20 cellular contexts compared by ENCODE assay signal in the genomic region with DNA sequence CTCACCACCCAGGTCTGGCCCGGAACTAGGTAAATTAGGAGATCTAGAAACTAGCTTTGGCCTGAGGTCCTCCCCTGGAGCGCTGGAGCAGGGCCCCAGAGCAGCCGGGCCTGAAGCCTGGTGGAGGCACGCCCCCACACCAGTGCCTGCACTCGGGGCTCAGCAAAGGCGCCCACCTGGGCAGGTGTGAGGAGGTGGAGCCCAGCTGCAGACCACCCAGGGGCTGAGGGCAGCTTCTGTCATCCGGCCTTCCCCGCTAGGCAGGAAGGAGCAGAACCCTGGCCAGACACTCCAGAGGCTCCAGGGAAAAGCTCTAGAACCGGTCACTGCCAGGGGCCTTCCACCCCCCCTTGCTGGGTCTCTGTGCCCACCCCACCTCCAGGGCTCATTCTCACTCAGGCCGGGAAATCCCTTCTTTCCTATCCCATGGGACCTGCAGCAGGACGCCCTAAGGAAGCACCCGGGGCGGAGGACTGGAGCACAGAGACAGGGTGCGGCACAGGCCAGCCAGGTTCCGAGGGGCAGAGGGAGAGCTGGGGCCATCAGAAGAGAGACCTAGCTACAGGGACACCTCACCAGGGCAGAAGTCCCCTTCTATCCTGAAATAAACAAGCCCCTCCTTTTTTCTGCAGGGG.
DNase-seq lines count a peak whose midpoint lies in the region; ATAC-seq, FAIRE-seq and TF ChIP-seq lines count a peak whose summit lies in the region.
"Had no signal": no experiment of that assay in that cellular context is flagged by ENCODE, and none has a peak within 500 bp of the region (broad histone marks: within the 10 kb centered on the region; RNA-seq: fewer than 3 reads in every experiment).

No MANE protein-coding gene starts in this region.

- no peak overlapping the region for H3K4me3 Mint-ChIP-seq in H9
- H3K4me3 Mint-ChIP-seq in neural progenitor cell: no peak overlapping the region
- H3K4me3 Mint-ChIP-seq: CD8-positive, alpha-beta memory T cell had no signal

- no peaks in the 10 kb centered on the region; the same call in 1 of the 2 replicates for H3K79me2 ChIP-seq in H9 (ENCODE audit: insufficient read depth, low read length)
- H3K79me2 ChIP-seq in K562 (ENCODE audit: control insufficient read depth, insufficient read depth, low read length): peaks cover 10% of the 10 kb centered on the region; the same call in 2 of the 3 replicates
- H3K79me2 ChIP-seq in neural progenitor cell (ENCODE audit: low read depth): no peaks in the 10 kb centered on the region

- no peak for TF ChIP-seq POLR2A in K562 (conservative IDR thresholded peaks at IDR 0.05)

- no peak overlapping the region for H4K5ac ChIP-seq in H9 (ENCODE audit: insufficient read length, low read depth, low read length)

- WGBS in H9 (ENCODE audit: extremely low coverage, insufficient read length, low lambda C conversion rate): no CpG with 5 or more reads among the region's 15 CpGs
- 73% methylated on average over 15 of the region's 15 CpGs for WGBS in K562 (ENCODE audit: insufficient coverage, low coverage, missing lambda C conversion rate)

- peak overlapping the region; percentile 97 for H3K4me2 ChIP-seq in BLaER1
- no peak overlapping the region for H3K4me2 ChIP-seq in H9 (ENCODE audit: insufficient read depth, insufficient read length, low read length)
- no peak overlapping the region for H3K4me2 ChIP-seq in K562 (ENCODE audit: insufficient read depth, low read length)
- H3K4me2 ChIP-seq in neural progenitor cell: peak overlapping the region; percentile 46

- H3K18ac ChIP-seq in H9 (ENCODE audit: insufficient read length, low read depth, low read length): no peak overlapping the region

- DNase-seq in H9 (no peak), K562 (ENCODE audit: extremely low read depth in 1 of 4, low spot score in 3 of 4) (no peak), neural progenitor cell (ENCODE audit: low spot score) (no peak), GM03348 (ENCODE audit: low spot score) (no peak), SK-N-DZ (ENCODE audit: low spot score) (no peak), foreskin keratinocyte (no peak), OCI-M2 (lab: John Stamatoyannopoulos, UW; ENCODE audit: unreplicated experiment) (no peak)
- DNase-seq: CD8-positive, alpha-beta memory T cell; KBM-7; MV-4-11; NCI-H1694 treated with DMSO at 0.1 percent for 48 hours; NCI-H510A; NCI-H748 treated with DMSO at 0.1 percent for 48 hours; PC-3; RPMI8226; SIG-M5 had no signal

- TF ChIP-seq CTCF in H9 (conservative IDR thresholded peaks at IDR 0.05) (no peak), K562 (IDR thresholded peaks at IDR 0.05 in 2 of 3, conservative IDR thresholded peaks at IDR 0.05 in 1 of 3; ENCODE audit: insufficient read depth in 2 of 3, low read depth in 1 of 3, low read length in 3 of 3) (no peak), neural progenitor cell (IDR thresholded peaks at IDR 0.05) (no peak), foreskin keratinocyte (conservative IDR thresholded peaks at IDR 0.05) (no peak)

- H3K27me3 Mint-ChIP-seq in H9 (ENCODE audit: low read depth): peaks cover 44% of the 10 kb centered on the region
- H3K27me3 Mint-ChIP-seq in neural progenitor cell (ENCODE audit: insufficient read depth, low read depth): peaks cover 28% of the 10 kb centered on the region

- BruUV-seq in K562 (replicated peaks; lab: Mats Ljungman, UMichigan): no TSS peak

- H3K14ac ChIP-seq in H9 (ENCODE audit: insufficient read depth, low read length): 0 out of 2 replicates have a peak overlapping the region, but pooled peaks have one; percentile 31

- no peak for TF ChIP-seq RAD21 in K562 (CRISPR knock-in tag; conservative IDR thresholded peaks at IDR 0.05 in 1 of 2, IDR thresholded peaks at IDR 0.05 in 1 of 2)

- no peak overlapping the region for H2BK20ac ChIP-seq in H9 (ENCODE audit: low read depth, low read length, poor library complexity, severe bottlenecking)

- H3K9me3 Mint-ChIP-seq in H9: no peaks in the 10 kb centered on the region
- no peaks in the 10 kb centered on the region for H3K9me3 Mint-ChIP-seq in neural progenitor cell
- H3K9me3 Mint-ChIP-seq: CD8-positive, alpha-beta memory T cell had no signal

- H3K36me3 Mint-ChIP-seq in H9 (ENCODE audit: insufficient read depth in 1 of 3, low read depth in 3 of 3) (peaks cover 0 to 10% (median 6%) of the 10 kb centered on the region in 3 experiments; a peak in 2 of 7 replicates), neural progenitor cell (no peaks in the 10 kb centered on the region)
- H3K36me3 Mint-ChIP-seq: CD8-positive, alpha-beta memory T cell had no signal

- H3K4me1 ChIP-seq in BLaER1: peaks cover 98% of the 10 kb centered on the region
- H3K4me1 ChIP-seq in H9 (ENCODE audit: insufficient read depth, low read length): peaks cover 21% of the 10 kb centered on the region; the same call in 1 of the 2 replicates
- H3K4me1 ChIP-seq in K562 (replicated peaks in 1 of 2; ENCODE audit: control insufficient read depth in 2 of 2, insufficient read depth in 2 of 2, low read length in 2 of 2): peaks cover 31 to 86% of the 10 kb centered on the region in 2 experiments
- H3K4me1 ChIP-seq in neural progenitor cell: peaks cover 13% of the 10 kb centered on the region
- H3K4me1 ChIP-seq in foreskin keratinocyte: no peaks in the 10 kb centered on the region

- H3K4me1 Mint-ChIP-seq in H9 (peaks cover 67 to 82% of the 10 kb centered on the region in 2 experiments), neural progenitor cell (no peaks in the 10 kb centered on the region)

- no peak overlapping the region for H3K4ac ChIP-seq in H9 (ENCODE audit: low read depth, low read length)

- H3K27me3 ChIP-seq in BLaER1 (peaks cover 31% of the 10 kb centered on the region), H9 (ENCODE audit: insufficient read depth, low read length) (peaks cover 7% of the 10 kb centered on the region; the same call in 1 of the 2 replicates), K562 (ENCODE audit: control insufficient read depth in 2 of 2, insufficient read depth in 2 of 2, low read length in 2 of 2) (no peaks in the 10 kb centered on the region), neural progenitor cell (peaks cover 57% of the 10 kb centered on the region), foreskin keratinocyte (no peaks in the 10 kb centered on the region)

- H3K9me3 ChIP-seq in BLaER1 (no peaks in the 10 kb centered on the region), H9 (ENCODE audit: control insufficient read depth, low read depth, low read length) (no peaks in the 10 kb centered on the region), K562 (replicated peaks; ENCODE audit: control insufficient read depth, insufficient read depth, low read depth, low read length) (no peaks in the 10 kb centered on the region), neural progenitor cell (ENCODE audit: low read depth) (no peaks in the 10 kb centered on the region)

- H2BK15ac ChIP-seq in H9 (ENCODE audit: low read depth, low read length): no peak overlapping the region

- no peak for TF ChIP-seq EP300 in K562 (IDR thresholded peaks at IDR 0.05; ENCODE audit: low read length)

- no peak overlapping the region for H3K23ac ChIP-seq in H9 (ENCODE audit: insufficient read length, low read depth, low read length)

- H3K23me2 ChIP-seq in H9 (ENCODE audit: insufficient read length, low read depth, low read length, poor library complexity, severe bottlenecking): peaks cover 18% of the 10 kb centered on the region

- no peak for ATAC-seq in K562
- no peak for ATAC-seq in foreskin keratinocyte
- ATAC-seq: HCT116 had no signal

- H3K27ac Mint-ChIP-seq in H9 (no peak overlapping the region; a peak in 1 of 7 replicates), neural progenitor cell (no peak overlapping the region)
- H3K27ac Mint-ChIP-seq: CD8-positive, alpha-beta memory T cell had no signal

- CTCF ChIA-PET in K562 (lab: Yijun Ruan, JAX; ENCODE audit: low intra/inter-chr PET ratio): no interaction called here

- no peak overlapping the region for H2BK5ac ChIP-seq in H9 (ENCODE audit: insufficient read length, low read length)

- H2AFZ ChIP-seq in H9 (ENCODE audit: low read length): no peak overlapping the region
- no peak overlapping the region for H2AFZ ChIP-seq in K562 (ENCODE audit: low read depth, low read length)
- H2AFZ ChIP-seq in neural progenitor cell (replicated peaks): no peak overlapping the region

- FAIRE-seq in K562 (lab: Jason Lieb, UNC): no peak
- FAIRE-seq: A204.1, D721Med had no signal

- H3K9ac ChIP-seq in BLaER1 (0 out of 2 replicates have a peak overlapping the region, but pooled peaks have one; percentile 34), H9 (ENCODE audit: extremely low read depth, insufficient read length, low read length) (no peak overlapping the region), K562 (ENCODE audit: insufficient read depth in 1 of 2, low read depth in 2 of 2, low read length in 2 of 2) (peak overlapping the region in 1 of 2 experiments; percentile 32; a peak in 2 of 4 replicates), neural progenitor cell (no peak overlapping the region)

- no peaks in the 10 kb centered on the region for H3K36me3 ChIP-seq in BLaER1
- H3K36me3 ChIP-seq in K562 (ENCODE audit: control insufficient read depth, insufficient read depth, low read length): peaks cover 2% of the 10 kb centered on the region; the same call in 1 of the 3 replicates
- no peaks in the 10 kb centered on the region for H3K36me3 ChIP-seq in neural progenitor cell

- in situ Hi-C loops in K562 (cut with MboI): no loop called here

- H4K20me1 ChIP-seq in BLaER1 (peaks cover 34% of the 10 kb centered on the region), H9 (ENCODE audit: control insufficient read depth, insufficient read depth, insufficient read length) (no peaks in the 10 kb centered on the region), K562 (replicated peaks; ENCODE audit: control insufficient read depth, insufficient read depth, low read length) (no peaks in the 10 kb centered on the region; the same call in 1 of the 2 replicates), neural progenitor cell (ENCODE audit: low read depth) (peaks cover 16% of the 10 kb centered on the region)

- POLR2A ChIA-PET in K562 (lab: Yijun Ruan, JAX): interaction anchor here (0.8 to 2.1 kb wide), 2 partner anchors 9 to 20 kb away, joined by 3 to 11 read pairs; no protein-coding TSS in a partner anchor

- H3K79me1 ChIP-seq in H9 (ENCODE audit: insufficient read depth, low read depth, low read length, poor library complexity, severe bottlenecking): no peaks in the 10 kb centered on the region

- H4K91ac ChIP-seq in H9 (ENCODE audit: insufficient read length, low read depth, low read length): no peak overlapping the region

- no peaks in the 10 kb centered on the region for H3K9me1 ChIP-seq in K562 (ENCODE audit: control insufficient read depth, insufficient read depth, low read length)

- H3K4me3 ChIP-seq in BLaER1: peak overlapping the region; percentile 48
- H3K4me3 ChIP-seq in K562: no peak overlapping the region
- H3K4me3 ChIP-seq in neural progenitor cell: no peak overlapping the region

- no peak overlapping the region for H2BK120ac ChIP-seq in H9 (ENCODE audit: low read depth, low read length, poor library complexity, severe bottlenecking)

- H2AK5ac ChIP-seq in H9 (ENCODE audit: insufficient read length, low read length): no peak overlapping the region

- H3K27ac ChIP-seq in BLaER1 (peak overlapping the region; percentile 64), H9 (ENCODE audit: insufficient read length, low read depth, low read length) (no peak overlapping the region), K562 (ENCODE audit: extremely low read depth, low read depth, low read length) (no peak overlapping the region), neural progenitor cell (no peak overlapping the region), foreskin keratinocyte (no peak overlapping the region)

- no peaks in the 10 kb centered on the region for H3F3A ChIP-seq in neural progenitor cell (ENCODE audit: low read depth)

- no peak overlapping the region for H3T11ph ChIP-seq in H9 (ENCODE audit: low read length)

- intact Hi-C loops in K562 (cut with micrococcal nuclease): no loop called here

- H4K8ac ChIP-seq in H9 (replicated peaks; ENCODE audit: insufficient read length, low read depth, low read length): no peak overlapping the region

- no peak overlapping the region for H3K56ac ChIP-seq in H9 (ENCODE audit: insufficient read length, low read depth, low read length)

- no peak overlapping the region for H2BK12ac ChIP-seq in H9 (ENCODE audit: insufficient read length, low read depth, low read length)

Comparison
In these comparisons a context has a peak if more than half of its experiments do, and no peak if none do; other contexts are left out.
1. H3K4me2 ChIP-seq: peak in BLaER1 (single experiment) and neural progenitor cell (single experiment); none in H9 (single experiment) and K562 (single experiment).